26 cellular contexts compared by ENCODE assay signal in genomic region chr3:156802827-156803606, GRCh38. TPM values are rescaled to one million over a fixed set of nuclear protein-coding genes. Genes with fewer than 3 reads are reported as not detected.
"Had no signal": no experiment of that assay in that cellular context is flagged by ENCODE, and none has a peak within 500 bp of the region (broad histone marks: within the 10 kb centered on the region; RNA-seq: fewer than 3 reads in every experiment).

No MANE protein-coding gene starts in this region.

- DNase-seq: activated CD4-positive, alpha-beta T cell treated with anti-CD3 and anti-CD28 coated beads, Interleukin-2, amount 10 ng/mL, durations not matched to agents 24 days and 14 days; activated CD4-positive, alpha-beta T cell treated with anti-CD3 and anti-CD28 coated beads, Interleukin-2, amount 50 U/mL, for 48 hours; activated CD4-positive, CD25-positive, alpha-beta regulatory T cell treated with anti-CD3 and anti-CD28 coated beads, Interleukin-2, amount 50 U/mL, for 72 hours; activated CD8-positive, alpha-beta memory T cell treated with anti-CD3 and anti-CD28 coated beads for 24 hours; activated effector memory CD4-positive, alpha-beta T cell treated with anti-CD3 and anti-CD28 coated beads, Interleukin-2, amount 50 U/mL, for 16 hours; activated naive CD4-positive, alpha-beta T cell treated with Interleukin-2 at 50 U/mL for 16 hours; activated naive CD8-positive, alpha-beta T cell treated with anti-CD3 and anti-CD28 coated beads, Interleukin-2, amount 50 U/mL, for 24 hours; activated T-cell treated with anti-CD3 and anti-CD28 coated beads, Interleukin-2, amount 50 U/mL, for 4 hours; amniotic stem cell; body of pancreas; central memory CD4-positive, alpha-beta T cell; Kasumi-1; KBM-7; NCI-H146; NCI-H187 treated with DMSO at 0.1 percent for 48 hours; NCI-H2107; NCI-H510A treated with DMSO at 0.1 percent for 48 hours; NCI-H748 treated with DMSO at 0.1 percent for 48 hours; PC-3; SHP77 had no signal

- H3K9me3 ChIP-seq: body of pancreas, SJSA1 had no signal

- H3K4me3 ChIP-seq: ascending aorta, body of pancreas, SJSA1 had no signal

- FAIRE-seq: bronchial epithelial cell, RCC 7860 had no signal

- H3K36me3 ChIP-seq: ascending aorta, SJSA1 had no signal

- H3K4me1 ChIP-seq: ascending aorta, body of pancreas, SJSA1 had no signal

- ATAC-seq: activated naive CD8-positive, alpha-beta T cell treated with anti-CD3 and anti-CD28 coated beads, Interleukin-2, amount 50 U/mL, for 24 hours; activated T-cell treated with anti-CD3 and anti-CD28 coated beads, Interleukin-2, amount 50 U/mL, for 4 hours; body of pancreas; PC-3; SK-N-SH treated with all-trans-retinoic acid at 6 μM for 48 hours; WTC11 had no signal

- H3K27ac ChIP-seq: ascending aorta, body of pancreas, SJSA1 had no signal

- H3K27me3 ChIP-seq: ascending aorta, body of pancreas, SJSA1 had no signal

RNA-seq across cellular contexts. Expression of gene LEKR1, which starts 23.1 kb away (rescaled TPM):
- total RNA-seq: ascending aorta had no signal
